ENCODE assay signal across 1 cellular context in genomic region chr22:25100972-25101371, GRCh38.
TF ChIP-seq lines count a peak whose summit lies in the region.

No MANE protein-coding gene starts in this region.

TF ChIP-seq in K562, 482 proteins besides CTCF, POLR2A, EP300 and RAD21 (continued from another document):
- TF ChIP-seq EP400 (IDR thresholded peaks at IDR 0.05), result no peak
- TF ChIP-seq TRIM24 (IDR thresholded peaks at IDR 0.05), result peak in 1 of 2 experiments; percentile 19; a peak in 1 of 4 replicates
- TF ChIP-seq HINFP (tag; conservative IDR thresholded peaks at IDR 0.05; ENCODE audit: low read depth), result no peak
- TF ChIP-seq POLR2AphosphoS5 (IDR thresholded peaks at IDR 0.05; ENCODE audit: control insufficient read depth, insufficient read depth, low read depth, low read length), result 0 out of 2 replicates have a peak, but pooled peaks have one; percentile 37
- TF ChIP-seq FOXK2 (conservative IDR thresholded peaks at IDR 0.05 in 1 of 2, IDR thresholded peaks at IDR 0.05 in 1 of 2; ENCODE audit: low read depth in 2 of 2), result peak in 1 of 2 experiments; percentile 18; a peak in 2 of 4 replicates
- TF ChIP-seq E2F8 (IDR thresholded peaks at IDR 0.05; ENCODE audit: low read depth, partially characterized antibody), result no peak
